Comparison of ENCODE assay signal across 1 cellular context in the genomic region with DNA sequence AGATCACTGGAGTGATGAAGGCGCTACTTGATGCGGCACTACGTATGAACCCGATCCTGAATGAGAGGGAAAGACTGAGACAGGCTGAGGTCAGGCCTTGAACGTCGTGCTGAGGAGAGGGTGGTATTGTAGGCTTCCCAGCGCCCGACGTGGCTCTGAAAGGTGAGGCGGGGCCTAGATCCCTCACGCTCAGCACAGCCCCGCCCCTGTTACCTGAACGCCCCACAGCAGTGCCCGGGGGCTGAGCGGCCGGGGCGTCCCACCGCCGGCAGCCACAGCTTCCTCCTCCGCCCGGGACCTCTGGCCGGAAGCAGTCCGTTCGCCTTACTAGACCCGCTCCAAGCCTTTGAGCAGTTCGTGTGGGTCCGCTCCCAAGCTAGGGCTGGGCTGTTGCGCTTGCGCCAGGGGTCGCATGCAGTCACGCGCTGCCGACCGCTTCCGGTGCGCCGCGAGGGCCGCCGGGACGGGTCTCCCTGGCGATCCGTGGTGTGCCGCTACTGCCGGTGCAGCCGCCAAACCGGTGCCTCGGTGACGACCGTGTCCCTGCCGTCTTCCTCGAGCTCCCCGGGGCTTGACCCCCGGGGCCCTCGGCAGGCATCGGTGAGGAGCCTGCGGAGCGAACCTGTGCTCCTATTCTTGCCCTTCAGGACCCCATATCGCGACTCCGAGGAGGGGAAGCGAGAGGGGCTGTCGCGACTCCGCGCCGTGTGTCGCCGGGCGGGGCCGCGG.
TF ChIP-seq lines count a peak whose summit lies in the region.

A gene with protein sequence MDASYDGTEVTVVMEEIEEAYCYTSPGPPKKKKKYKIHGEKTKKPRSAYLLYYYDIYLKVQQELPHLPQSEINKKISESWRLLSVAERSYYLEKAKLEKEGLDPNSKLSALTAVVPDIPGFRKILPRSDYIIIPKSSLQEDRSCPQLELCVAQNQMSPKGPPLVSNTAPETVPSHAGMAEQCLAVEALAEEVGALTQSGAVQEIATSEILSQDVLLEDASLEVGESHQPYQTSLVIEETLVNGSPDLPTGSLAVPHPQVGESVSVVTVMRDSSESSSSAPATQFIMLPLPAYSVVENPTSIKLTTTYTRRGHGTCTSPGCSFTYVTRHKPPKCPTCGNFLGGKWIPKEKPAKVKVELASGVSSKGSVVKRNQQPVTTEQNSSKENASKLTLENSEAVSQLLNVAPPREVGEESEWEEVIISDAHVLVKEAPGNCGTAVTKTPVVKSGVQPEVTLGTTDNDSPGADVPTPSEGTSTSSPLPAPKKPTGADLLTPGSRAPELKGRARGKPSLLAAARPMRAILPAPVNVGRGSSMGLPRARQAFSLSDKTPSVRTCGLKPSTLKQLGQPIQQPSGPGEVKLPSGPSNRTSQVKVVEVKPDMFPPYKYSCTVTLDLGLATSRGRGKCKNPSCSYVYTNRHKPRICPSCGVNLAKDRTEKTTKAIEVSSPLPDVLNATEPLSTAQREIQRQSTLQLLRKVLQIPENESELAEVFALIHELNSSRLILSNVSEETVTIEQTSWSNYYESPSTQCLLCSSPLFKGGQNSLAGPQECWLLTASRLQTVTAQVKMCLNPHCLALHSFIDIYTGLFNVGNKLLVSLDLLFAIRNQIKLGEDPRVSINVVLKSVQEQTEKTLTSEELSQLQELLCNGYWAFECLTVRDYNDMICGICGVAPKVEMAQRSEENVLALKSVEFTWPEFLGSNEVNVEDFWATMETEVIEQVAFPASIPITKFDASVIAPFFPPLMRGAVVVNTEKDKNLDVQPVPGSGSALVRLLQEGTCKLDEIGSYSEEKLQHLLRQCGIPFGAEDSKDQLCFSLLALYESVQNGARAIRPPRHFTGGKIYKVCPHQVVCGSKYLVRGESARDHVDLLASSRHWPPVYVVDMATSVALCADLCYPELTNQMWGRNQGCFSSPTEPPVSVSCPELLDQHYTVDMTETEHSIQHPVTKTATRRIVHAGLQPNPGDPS (N-terminal part only) (plus strand): TSS at position 479 of the 729 bp plus-strand sequence. CDS start 4,114 bp downstream, outside the sequence.
TSS of gene TIGD6 (minus strand) at position 394 of the 729 bp plus-strand sequence. CDS start 4,306 bp downstream, outside the sequence.

TF ChIP-seq in HepG2, 621 proteins besides CTCF, POLR2A, EP300 and RAD21 (continued from another document and continues in another):
- TF ChIP-seq ZNF253 (CRISPR knock-in tag; IDR thresholded peaks at IDR 0.05; ENCODE audit: borderline replicate concordance) (peak; percentile 75; the same call in 1 of the 2 replicates), MYNN (CRISPR knock-in tag; IDR thresholded peaks at IDR 0.05; ENCODE audit: low read depth) (peak; percentile 31; the same call in 1 of the 2 replicates), ZNF256 (CRISPR knock-in tag; conservative IDR thresholded peaks at IDR 0.05) (no peak), GLI4 (CRISPR knock-in tag; IDR thresholded peaks at IDR 0.05; ENCODE audit: borderline replicate concordance) (no peak), MEIS2 (CRISPR knock-in tag; IDR thresholded peaks at IDR 0.05) (peak; percentile 12; the same call in 1 of the 2 replicates), KDM2A (CRISPR knock-in tag; IDR thresholded peaks at IDR 0.05; ENCODE audit: borderline replicate concordance, low read depth) (peak; percentile 84), ZNF777 (CRISPR knock-in tag; IDR thresholded peaks at IDR 0.05) (peak; percentile 48; the same call in 1 of the 2 replicates), ZNF792 (CRISPR knock-in tag; IDR thresholded peaks at IDR 0.05) (peak; percentile 83), ZNF709 (CRISPR knock-in tag; IDR thresholded peaks at IDR 0.05) (peak; percentile 91; the same call in 1 of the 2 replicates), HNRNPK (IDR thresholded peaks at IDR 0.05; ENCODE audit: low read depth, low read length, poor library complexity, severe bottlenecking) (no peak), ZHX2 (IDR thresholded peaks at IDR 0.05; ENCODE audit: low read depth) (no peak), ZHX2 (CRISPR knock-in tag; IDR thresholded peaks at IDR 0.05; ENCODE audit: borderline replicate concordance) (no peak), RARG (CRISPR knock-in tag; IDR thresholded peaks at IDR 0.05; ENCODE audit: low read depth) (no peak), HMG20B (CRISPR knock-in tag; conservative IDR thresholded peaks at IDR 0.05) (0 out of 2 replicates have a peak, but pooled peaks have one; percentile 24), ARNT2 (CRISPR knock-in tag; IDR thresholded peaks at IDR 0.05; ENCODE audit: low read depth) (peak; percentile 93), ELK4 (CRISPR knock-in tag; IDR thresholded peaks at IDR 0.05; ENCODE audit: borderline replicate concordance) (no peak), GMEB2 (CRISPR knock-in tag; IDR thresholded peaks at IDR 0.05; ENCODE audit: low read depth) (no peak), HIVEP1 (CRISPR knock-in tag; IDR thresholded peaks at IDR 0.05) (peak; percentile 52; the same call in 1 of the 2 replicates), GATAD1 (CRISPR knock-in tag; IDR thresholded peaks at IDR 0.05) (peak; percentile 98), TOPORS (CRISPR knock-in tag; IDR thresholded peaks at IDR 0.05) (peak; percentile 70; the same call in 1 of the 2 replicates), CREBL2 (CRISPR knock-in tag; IDR thresholded peaks at IDR 0.05; ENCODE audit: borderline replicate concordance) (no peak), TBL1XR1 (IDR thresholded peaks at IDR 0.05; ENCODE audit: borderline replicate concordance, low read length, partially characterized antibody) (no peak), ZNF75D (CRISPR knock-in tag; IDR thresholded peaks at IDR 0.05; ENCODE audit: borderline replicate concordance) (no peak), CHD2 (IDR thresholded peaks at IDR 0.05; ENCODE audit: low read depth, low read length) (no peak; the same call in 1 of the 2 replicates), AHR (CRISPR knock-in tag; IDR thresholded peaks at IDR 0.05) (0 out of 2 replicates have a peak, but pooled peaks have one; percentile 26), NPAS2 (CRISPR knock-in tag; IDR thresholded peaks at IDR 0.05; ENCODE audit: borderline replicate concordance) (no peak), ZNF576 (CRISPR knock-in tag; IDR thresholded peaks at IDR 0.05) (no peak), KLF6 (CRISPR knock-in tag; IDR thresholded peaks at IDR 0.05) (peak; percentile 82; the same call in 1 of the 2 replicates), KLF15 (CRISPR knock-in tag; IDR thresholded peaks at IDR 0.05; ENCODE audit: borderline replicate concordance) (no peak; the same call in none of the 2 replicates), ZNF850 (CRISPR knock-in tag; conservative IDR thresholded peaks at IDR 0.05) (no peak), JUND (CRISPR knock-in tag; IDR thresholded peaks at IDR 0.05) (no peak)
- TF ChIP-seq, protein P1, sequence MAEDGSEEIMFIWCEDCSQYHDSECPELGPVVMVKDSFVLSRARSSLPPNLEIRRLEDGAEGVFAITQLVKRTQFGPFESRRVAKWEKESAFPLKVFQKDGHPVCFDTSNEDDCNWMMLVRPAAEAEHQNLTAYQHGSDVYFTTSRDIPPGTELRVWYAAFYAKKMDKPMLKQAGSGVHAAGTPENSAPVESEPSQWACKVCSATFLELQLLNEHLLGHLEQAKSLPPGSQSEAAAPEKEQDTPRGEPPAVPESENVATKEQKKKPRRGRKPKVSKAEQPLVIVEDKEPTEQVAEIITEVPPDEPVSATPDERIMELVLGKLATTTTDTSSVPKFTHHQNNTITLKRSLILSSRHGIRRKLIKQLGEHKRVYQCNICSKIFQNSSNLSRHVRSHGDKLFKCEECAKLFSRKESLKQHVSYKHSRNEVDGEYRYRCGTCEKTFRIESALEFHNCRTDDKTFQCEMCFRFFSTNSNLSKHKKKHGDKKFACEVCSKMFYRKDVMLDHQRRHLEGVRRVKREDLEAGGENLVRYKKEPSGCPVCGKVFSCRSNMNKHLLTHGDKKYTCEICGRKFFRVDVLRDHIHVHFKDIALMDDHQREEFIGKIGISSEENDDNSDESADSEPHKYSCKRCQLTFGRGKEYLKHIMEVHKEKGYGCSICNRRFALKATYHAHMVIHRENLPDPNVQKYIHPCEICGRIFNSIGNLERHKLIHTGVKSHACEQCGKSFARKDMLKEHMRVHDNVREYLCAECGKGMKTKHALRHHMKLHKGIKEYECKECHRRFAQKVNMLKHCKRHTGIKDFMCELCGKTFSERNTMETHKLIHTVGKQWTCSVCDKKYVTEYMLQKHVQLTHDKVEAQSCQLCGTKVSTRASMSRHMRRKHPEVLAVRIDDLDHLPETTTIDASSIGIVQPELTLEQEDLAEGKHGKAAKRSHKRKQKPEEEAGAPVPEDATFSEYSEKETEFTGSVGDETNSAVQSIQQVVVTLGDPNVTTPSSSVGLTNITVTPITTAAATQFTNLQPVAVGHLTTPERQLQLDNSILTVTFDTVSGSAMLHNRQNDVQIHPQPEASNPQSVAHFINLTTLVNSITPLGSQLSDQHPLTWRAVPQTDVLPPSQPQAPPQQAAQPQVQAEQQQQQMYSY (CRISPR knock-in tag; IDR thresholded peaks at IDR 0.05) = peak; percentile 34; the same call in 1 of the 2 replicates
- TF ChIP-seq, protein P2, sequence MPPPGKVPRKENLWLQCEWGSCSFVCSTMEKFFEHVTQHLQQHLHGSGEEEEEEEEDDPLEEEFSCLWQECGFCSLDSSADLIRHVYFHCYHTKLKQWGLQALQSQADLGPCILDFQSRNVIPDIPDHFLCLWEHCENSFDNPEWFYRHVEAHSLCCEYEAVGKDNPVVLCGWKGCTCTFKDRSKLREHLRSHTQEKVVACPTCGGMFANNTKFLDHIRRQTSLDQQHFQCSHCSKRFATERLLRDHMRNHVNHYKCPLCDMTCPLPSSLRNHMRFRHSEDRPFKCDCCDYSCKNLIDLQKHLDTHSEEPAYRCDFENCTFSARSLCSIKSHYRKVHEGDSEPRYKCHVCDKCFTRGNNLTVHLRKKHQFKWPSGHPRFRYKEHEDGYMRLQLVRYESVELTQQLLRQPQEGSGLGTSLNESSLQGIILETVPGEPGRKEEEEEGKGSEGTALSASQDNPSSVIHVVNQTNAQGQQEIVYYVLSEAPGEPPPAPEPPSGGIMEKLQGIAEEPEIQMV (CRISPR knock-in tag; IDR thresholded peaks at IDR 0.05; ENCODE audit: low read depth) = peak; percentile 95
